8 cellular contexts compared by ENCODE assay signal in genomic region chr20:62386383-62387218, GRCh38. TPM values are rescaled to one million over a fixed set of nuclear protein-coding genes. Genes with fewer than 3 reads are reported as not detected.
A peak's percentile ranks its signal among the peaks of the same experiment; 100 is the strongest.
DNase-seq lines count a peak whose midpoint lies in the region; ATAC-seq and TF ChIP-seq lines count a peak whose summit lies in the region.

TSS of gene RPS21 (plus strand) at chr20:62387103. CDS start at chr20:62387339, 236 bp downstream.

- peak within 1 kb of the TSS; percentile 92 for H3K4me3 Mint-ChIP-seq in activated CD8-positive, alpha-beta memory T cell treated with anti-CD3 and anti-CD28 coated beads, Interleukin-2, amount 10 ng/mL, durations not matched to agents 7 days and 5 days
- peak within 1 kb of the TSS; percentile 94 for H3K4me3 Mint-ChIP-seq in endodermal cell
- peak within 1 kb of the TSS; percentile 88 for H3K4me3 Mint-ChIP-seq in mesothelial cell of epicardium

- peaks cover 42% of the 10 kb centered on the region for H3K36me3 ChIP-seq in endodermal cell (ENCODE audit: control insufficient read depth, insufficient read depth, low read length)

- ATAC-seq in GM21360 (IDR thresholded peaks at IDR 0.05; ENCODE audit: unreplicated experiment), result peak; percentile 70
- ATAC-seq in activated CD8-positive, alpha-beta memory T cell treated with anti-CD3 and anti-CD28 coated beads, Interleukin-2, amount 10 ng/mL, durations not matched to agents 7 days and 5 days, result peak; percentile 94

- no peaks in the 10 kb centered on the region for H3K27me3 Mint-ChIP-seq in activated CD8-positive, alpha-beta memory T cell treated with anti-CD3 and anti-CD28 coated beads, Interleukin-2, amount 10 ng/mL, durations not matched to agents 7 days and 5 days
- H3K27me3 Mint-ChIP-seq in endodermal cell (ENCODE audit: insufficient read depth) (no peaks in the 10 kb centered on the region), mesothelial cell of epicardium (ENCODE audit: low read depth) (no peaks in the 10 kb centered on the region)

- peak within 1 kb of the TSS; percentile 92 for H3K27ac Mint-ChIP-seq in activated CD8-positive, alpha-beta memory T cell treated with anti-CD3 and anti-CD28 coated beads, Interleukin-2, amount 10 ng/mL, durations not matched to agents 7 days and 5 days
- H3K27ac Mint-ChIP-seq in endodermal cell (peak within 1 kb of the TSS; percentile 92), mesothelial cell of epicardium (peak within 1 kb of the TSS; percentile 92)

- H3K9ac ChIP-seq in endodermal cell (ENCODE audit: extremely low read depth, low read length, poor library complexity, severe bottlenecking), result peak within 1 kb of the TSS; percentile 91

- WGBS in endodermal cell (ENCODE audit: insufficient coverage in 1 of 2, insufficient read length in 1 of 2), 2 experiments, result 0 to 1% methylated on average over 46 to 83 of the region's 83 CpGs

- CTCF ChIA-PET in activated CD8-positive, alpha-beta memory T cell treated with anti-CD3 and anti-CD28 coated beads, Interleukin-2, amount 10 ng/mL, durations not matched to agents 7 days and 5 days (lab: Charles Lee), result interaction anchor here (0.8 to 2.0 kb wide), 5 partner anchors 19 to 837 kb away, joined by 3 to 11 read pairs (median 3); partner anchors contain the start of genes ADRM1 and LAMA5

- H3K4me1 Mint-ChIP-seq in activated CD8-positive, alpha-beta memory T cell treated with anti-CD3 and anti-CD28 coated beads, Interleukin-2, amount 10 ng/mL, durations not matched to agents 7 days and 5 days, result peaks cover 51% of the 10 kb centered on the region
- peaks cover 22% of the 10 kb centered on the region for H3K4me1 Mint-ChIP-seq in endodermal cell
- H3K4me1 Mint-ChIP-seq in mesothelial cell of epicardium, result peaks cover 34% of the 10 kb centered on the region

- H3K9me3 Mint-ChIP-seq in activated CD8-positive, alpha-beta memory T cell treated with anti-CD3 and anti-CD28 coated beads, Interleukin-2, amount 10 ng/mL, durations not matched to agents 7 days and 5 days (ENCODE audit: low read depth), result peaks cover 4% of the 10 kb centered on the region
- H3K9me3 Mint-ChIP-seq in endodermal cell (peaks cover 5% of the 10 kb centered on the region), mesothelial cell of epicardium (peaks cover 5% of the 10 kb centered on the region)

- H3K27me3 ChIP-seq in endodermal cell (ENCODE audit: control insufficient read depth, insufficient read depth, low read length, poor library complexity, severe bottlenecking), result no peaks in the 10 kb centered on the region

- peaks cover 33% of the 10 kb centered on the region for H3K36me3 Mint-ChIP-seq in activated CD8-positive, alpha-beta memory T cell treated with anti-CD3 and anti-CD28 coated beads, Interleukin-2, amount 10 ng/mL, durations not matched to agents 7 days and 5 days
- H3K36me3 Mint-ChIP-seq in endodermal cell (ENCODE audit: low read depth) (peaks cover 42% of the 10 kb centered on the region), mesothelial cell of epicardium (peaks cover 17% of the 10 kb centered on the region)

- peak within 1 kb of the TSS; percentile 100 for H3K4me3 ChIP-seq in endodermal cell (ENCODE audit: low read length)

- DNase-seq in COLO668 (lab: John Stamatoyannopoulos, UW; ENCODE audit: unreplicated experiment) (peak; percentile 97), HT-29 (ENCODE audit: low spot score) (peak; percentile 97), NOMO-1 treated with DMSO at 0.1 percent for 48 hours (lab: John Stamatoyannopoulos, UW; ENCODE audit: unreplicated experiment) (peak; percentile 89), endodermal cell (peak; percentile 96), mesothelial cell of epicardium (ENCODE audit: low spot score in 2 of 2, unreplicated experiment in 2 of 2) (peak; percentile 85 to 93)
- peak; percentile 95 for DNase-seq in activated CD8-positive, alpha-beta memory T cell treated with anti-CD3 and anti-CD28 coated beads, Interleukin-2, amount 10 ng/mL, durations not matched to agents 7 days and 5 days
- peak; percentile 84 to 85 for DNase-seq in stimulated activated CD8-positive, alpha-beta memory T cell treated with anti-CD3 and anti-CD28 coated beads, Interleukin-15, amount 100 ng/mL, for 4 hours (ENCODE audit: low read depth in 2 of 2)

- no peaks in the 10 kb centered on the region for H3K4me1 ChIP-seq in endodermal cell (ENCODE audit: control insufficient read depth, insufficient read depth, low read length)

- H3K9me3 ChIP-seq in endodermal cell (ENCODE audit: control insufficient read depth, low read length), result no peaks in the 10 kb centered on the region

- peak within 1 kb of the TSS; percentile 5 for H3K27ac ChIP-seq in endodermal cell (ENCODE audit: low read depth, low read length)

- TF ChIP-seq CTCF in endodermal cell (conservative IDR thresholded peaks at IDR 0.05), result no peak
- no peak for TF ChIP-seq CTCF in mesothelial cell of epicardium (IDR thresholded peaks at IDR 0.05; ENCODE audit: unreplicated experiment)

RNA-seq across cellular contexts. Expression of gene RPS21, which starts in this region (rescaled TPM):
- 3,073 and 3,139 TPM in 2 replicates for total RNA-seq in HT-29 (2014; rRNA removed; shearing (Covaris generic))
- 1,000 to 10,000 TPM; 1,634 to 1,703 TPM for total RNA-seq in activated CD8-positive, alpha-beta memory T cell treated with anti-CD3 and anti-CD28 coated beads, Interleukin-2, amount 10 ng/mL, durations not matched to agents 7 days and 5 days
- total RNA-seq in endodermal cell, result 1,000 to 10,000 TPM; 1,288 to 1,382 TPM
- 1,213 TPM for polyA plus RNA-seq in endodermal cell (2013, experiment 1 of 2)
- polyA plus RNA-seq in endodermal cell (2013, experiment 2 of 2), result 1,212 TPM
- total RNA-seq in mesothelial cell of epicardium, result 1,089 to 1,145 TPM (median 1,126 TPM) in 3 replicates

Comparison
In these comparisons a context has a peak if more than half of its experiments do, and no peak if none do; other contexts are left out.
1. Peak in every context shown above with its lines: DNase-seq, ATAC-seq, H3K4me3 ChIP-seq and H3K27ac ChIP-seq.